Comparison of ENCODE assay signal across 27 cellular contexts in genomic region chr11:117290809-117291396, GRCh38. TPM values are rescaled to one million over a fixed set of nuclear protein-coding genes. Genes with fewer than 3 reads are reported as not detected.
A peak's percentile ranks its signal among the peaks of the same experiment; 100 is the strongest.
DNase-seq lines count a peak whose midpoint lies in the region; ATAC-seq, FAIRE-seq and TF ChIP-seq lines count a peak whose summit lies in the region.
"Had no signal": no experiment of that assay in that cellular context is flagged by ENCODE, and none has a peak within 500 bp of the region (broad histone marks: within the 10 kb centered on the region; RNA-seq: fewer than 3 reads in every experiment).

TSS of gene BACE1-AS (plus strand) at chr11:117291346.

- BruUV-seq in IMR-90 (replicated peaks; lab: Mats Ljungman, UMichigan): no TSS peak

- dilution Hi-C loops in IMR-90 (cut with HindIII; ENCODE audit: low sequenced_read_pairs, unreplicated experiment): no loop called here

- H2BK120ac ChIP-seq in IMR-90 (ENCODE audit: low read depth, low read length): no peak within 1 kb of the TSS

- H3K36me3 ChIP-seq in IMR-90 (ENCODE audit: control insufficient read depth, insufficient read depth, low read length) (peaks cover 53% of the 10 kb centered on the region), pancreas (peaks cover 0 to 13% (median 6%) of the 10 kb centered on the region in 3 donors), H7 (replicated peaks; ENCODE audit: control insufficient read depth, insufficient read depth, low read length) (peaks cover 12% of the 10 kb centered on the region)

- H3K27me3 Mint-ChIP-seq in CD14-positive monocyte (ENCODE audit: low read depth in 3 of 3) (peaks cover 0 to 4% (median 2%) of the 10 kb centered on the region in 3 donors), endothelial cell (ENCODE audit: unreplicated experiment) (peaks cover 2% of the 10 kb centered on the region)
- H3K27me3 Mint-ChIP-seq in T-helper 2 cell treated with Interferon-gamma antibody and Interleukin-4, amounts not matched to agents 5 μg/mL and 100 μg/mL, for 36 hours (ENCODE audit: low read depth): no peaks in the 10 kb centered on the region
- H3K27me3 Mint-ChIP-seq: activated naive CD8-positive, alpha-beta T cell treated with anti-CD3 and anti-CD28 coated beads, Interleukin-2, amount 50 U/mL, for 24 hours; IgD-negative memory B cell; T-helper 17 cell had no signal

- H3K14ac ChIP-seq in IMR-90 (replicated peaks; ENCODE audit: low read depth, low read length): no peak within 1 kb of the TSS

- peaks cover 10% of the 10 kb centered on the region for H3K9me1 ChIP-seq in IMR-90 (ENCODE audit: insufficient read depth, low read length)

- no peak within 1 kb of the TSS for H3K23ac ChIP-seq in IMR-90 (ENCODE audit: low read depth, low read length)

- TF ChIP-seq POLR2A in IMR-90 (IDR thresholded peaks at IDR 0.05; ENCODE audit: low read depth, low read length): no peak

- TF ChIP-seq RAD21 in IMR-90 (IDR thresholded peaks at IDR 0.05; ENCODE audit: low read length): no peak

- no peak for DNase-seq in CD14-positive monocyte (ENCODE audit: low spot score)
- no peak for DNase-seq in IMR-90
- no peak for DNase-seq in endothelial cell (ENCODE audit: low spot score)
- peak in 4 of 6 donors; percentile 61 to 80 (median 65) for DNase-seq in pancreas
- DNase-seq in H7: no peak
- DNase-seq in NCI-H2227 treated with DMSO at 0.1 percent for 48 hours (lab: John Stamatoyannopoulos, UW): no peak
- DNase-seq in T-helper 2 cell treated with Interferon-gamma antibody and Interleukin-4, amounts not matched to agents 5 μg/mL and 100 μg/mL, for 36 hours (ENCODE audit: low spot score): no peak
- DNase-seq: activated naive CD8-positive, alpha-beta T cell treated with anti-CD3 and anti-CD28 coated beads, Interleukin-2, amount 50 U/mL, for 24 hours; brain microvascular endothelial cell; cortex of kidney; HCEC 1CT; heart left ventricle; NCI-H1417; NCI-H2107; NCI-H510A treated with DMSO at 0.1 percent for 48 hours; spleen; stimulated activated CD4-positive, alpha-beta T cell treated with anti-CD3 and anti-CD28 coated beads, Interleukin-4, amount 100 ng/mL, for 1 hour; stimulated activated naive CD4-positive, alpha-beta T cell treated with Interleukin-2 at 50 U/mL for 16 hours; T-helper 17 cell; tibial artery had no signal

- H3K4me1 Mint-ChIP-seq in CD14-positive monocyte: peaks cover 6% of the 10 kb centered on the region
- peaks cover 4% of the 10 kb centered on the region for H3K4me1 Mint-ChIP-seq in endothelial cell (ENCODE audit: unreplicated experiment)
- peaks cover 3% of the 10 kb centered on the region for H3K4me1 Mint-ChIP-seq in T-helper 2 cell treated with Interferon-gamma antibody and Interleukin-4, amounts not matched to agents 5 μg/mL and 100 μg/mL, for 36 hours (ENCODE audit: low read depth)
- H3K4me1 Mint-ChIP-seq: activated naive CD8-positive, alpha-beta T cell treated with anti-CD3 and anti-CD28 coated beads, Interleukin-2, amount 50 U/mL, for 24 hours; nephron had no signal

- WGBS in IMR-90 (ENCODE audit: extremely low coverage in 2 of 2, insufficient read length in 1 of 2), 2 experiments: 83% methylated on average over 1 of the region's 8 CpGs; no CpG with 5 or more reads in 1 of the 2 experiments
- WGBS in pancreas, 2 donors: 48 to 54% methylated on average over 8 of the region's 8 CpGs

- H2AFZ ChIP-seq in IMR-90 (replicated peaks; ENCODE audit: low read length, poor library complexity): no peak within 1 kb of the TSS

- H2BK15ac ChIP-seq in IMR-90 (ENCODE audit: low read depth, low read length): no peak within 1 kb of the TSS

- H3K4me2 ChIP-seq in IMR-90 (ENCODE audit: low read depth, low read length): no peak within 1 kb of the TSS
- H3K4me2 ChIP-seq: BLaER1 treated with 17β-estradiol and CSF1 and Interleukin-3, amounts not matched to agents 10 nM and 100 nM had no signal

- H2AK9ac ChIP-seq in IMR-90 (replicated peaks; ENCODE audit: low read depth, low read length, poor library complexity): peak within 1 kb of the TSS; percentile 22

- no peak within 1 kb of the TSS for H4K5ac ChIP-seq in IMR-90 (ENCODE audit: low read depth, low read length)

- H3K27me3 ChIP-seq in IMR-90 (ENCODE audit: control insufficient read depth, insufficient read depth, low read length) (no peaks in the 10 kb centered on the region), pancreas (no peaks in the 10 kb centered on the region), H7 (ENCODE audit: control insufficient read depth, insufficient read depth, low read length) (no peaks in the 10 kb centered on the region)
- H3K27me3 ChIP-seq: BLaER1 treated with 17β-estradiol and CSF1 and Interleukin-3, amounts not matched to agents 10 nM and 100 nM; brain microvascular endothelial cell; heart left ventricle; spleen; tibial artery had no signal

- H3K56ac ChIP-seq in IMR-90 (ENCODE audit: extremely low read depth, insufficient read depth, low read length): no peak within 1 kb of the TSS

- H3K9ac ChIP-seq in IMR-90 (ENCODE audit: low read depth, low read length): no peak within 1 kb of the TSS
- H3K9ac ChIP-seq: BLaER1 treated with 17β-estradiol and CSF1 and Interleukin-3, amounts not matched to agents 10 nM and 100 nM had no signal

- H3K18ac ChIP-seq in IMR-90 (ENCODE audit: low read depth, low read length): no peak within 1 kb of the TSS

- no peak within 1 kb of the TSS for H3K4me3 ChIP-seq in IMR-90 (ENCODE audit: insufficient read depth, low read depth, low read length)
- H3K4me3 ChIP-seq in pancreas: no peak within 1 kb of the TSS
- no peak within 1 kb of the TSS for H3K4me3 ChIP-seq in H7 (ENCODE audit: insufficient read depth, low read depth, low read length)
- H3K4me3 ChIP-seq: BLaER1 treated with 17β-estradiol and CSF1 and Interleukin-3, amounts not matched to agents 10 nM and 100 nM; heart left ventricle; spleen; tibial artery had no signal

- peak within 1 kb of the TSS in 4 of 7 donors; percentile 5 to 57 (median 33) for H3K27ac Mint-ChIP-seq in CD14-positive monocyte
- no peak within 1 kb of the TSS for H3K27ac Mint-ChIP-seq in endothelial cell (ENCODE audit: unreplicated experiment)
- H3K27ac Mint-ChIP-seq in T-helper 2 cell treated with Interferon-gamma antibody and Interleukin-4, amounts not matched to agents 5 μg/mL and 100 μg/mL, for 36 hours: no peak within 1 kb of the TSS
- H3K27ac Mint-ChIP-seq: activated naive CD8-positive, alpha-beta T cell treated with anti-CD3 and anti-CD28 coated beads, Interleukin-2, amount 50 U/mL, for 24 hours; IgD-negative memory B cell; nephron had no signal

- H3K4ac ChIP-seq in IMR-90 (ENCODE audit: low read depth, low read length): no peak within 1 kb of the TSS

- no peak within 1 kb of the TSS for H4K91ac ChIP-seq in IMR-90 (ENCODE audit: insufficient read depth, low read depth, low read length)

- no peak within 1 kb of the TSS for H3K27ac ChIP-seq in IMR-90 (ENCODE audit: insufficient read depth, low read length)
- H3K27ac ChIP-seq in pancreas: peak within 1 kb of the TSS in 2 of 4 donors; percentile 44 to 45
- H3K27ac ChIP-seq: BLaER1 treated with 17β-estradiol and CSF1 and Interleukin-3, amounts not matched to agents 10 nM and 100 nM; brain microvascular endothelial cell; heart left ventricle; spleen; tibial artery; VCaP had no signal

- H3K9me3 Mint-ChIP-seq in CD14-positive monocyte: no peaks in the 10 kb centered on the region
- H3K9me3 Mint-ChIP-seq in endothelial cell (ENCODE audit: unreplicated experiment): no peaks in the 10 kb centered on the region
- no peaks in the 10 kb centered on the region for H3K9me3 Mint-ChIP-seq in T-helper 2 cell treated with Interferon-gamma antibody and Interleukin-4, amounts not matched to agents 5 μg/mL and 100 μg/mL, for 36 hours
- H3K9me3 Mint-ChIP-seq: activated naive CD8-positive, alpha-beta T cell treated with anti-CD3 and anti-CD28 coated beads, Interleukin-2, amount 50 U/mL, for 24 hours; IgD-negative memory B cell; nephron had no signal

- CTCF ChIA-PET in IMR-90 (lab: Yijun Ruan, JAX): no interaction called here

- H3K79me1 ChIP-seq in IMR-90 (ENCODE audit: low read depth in 1 of 2, low read length in 2 of 2): no peaks in the 10 kb centered on the region

- H4K20me1 ChIP-seq in IMR-90 (ENCODE audit: insufficient read depth, low read length): no peaks in the 10 kb centered on the region

- no peak within 1 kb of the TSS for H4K8ac ChIP-seq in IMR-90 (ENCODE audit: low read depth in 2 of 2, low read length in 2 of 2)

- H3K9me3 ChIP-seq in IMR-90 (ENCODE audit: control insufficient read depth, insufficient read depth, low read length) (no peaks in the 10 kb centered on the region), pancreas (no peaks in the 10 kb centered on the region)
- H3K9me3 ChIP-seq: BLaER1 treated with 17β-estradiol and CSF1 and Interleukin-3, amounts not matched to agents 10 nM and 100 nM; heart left ventricle; spleen; tibial artery had no signal

- H3K4me1 ChIP-seq in IMR-90 (ENCODE audit: control insufficient read depth, insufficient read depth, low read length) (no peaks in the 10 kb centered on the region), pancreas (peaks cover 9 to 26% (median 26%) of the 10 kb centered on the region in 3 donors)
- H3K4me1 ChIP-seq: heart left ventricle, spleen, tibial artery had no signal

- intact Hi-C loops in CD14-positive monocyte (cut with micrococcal nuclease): no loop called here
- intact Hi-C loops in IMR-90 (cut with micrococcal nuclease): no loop called here
- intact Hi-C loops in pancreas (cut with DNase I): no loop called here

- no peak within 1 kb of the TSS for H2BK20ac ChIP-seq in IMR-90 (ENCODE audit: low read depth, low read length)

- H3K4me3 Mint-ChIP-seq in CD14-positive monocyte (no peak within 1 kb of the TSS), endothelial cell (ENCODE audit: unreplicated experiment) (no peak within 1 kb of the TSS)
- no peak within 1 kb of the TSS for H3K4me3 Mint-ChIP-seq in T-helper 2 cell treated with Interferon-gamma antibody and Interleukin-4, amounts not matched to agents 5 μg/mL and 100 μg/mL, for 36 hours
- H3K4me3 Mint-ChIP-seq: activated naive CD8-positive, alpha-beta T cell treated with anti-CD3 and anti-CD28 coated beads, Interleukin-2, amount 50 U/mL, for 24 hours; IgD-negative memory B cell; nephron; T-helper 17 cell had no signal

- no peak within 1 kb of the TSS for H2AK5ac ChIP-seq in IMR-90 (ENCODE audit: low read depth, low read length)

- peaks cover 69 to 73% of the 10 kb centered on the region in 2 donors for H3K36me3 Mint-ChIP-seq in CD14-positive monocyte
- peaks cover 33% of the 10 kb centered on the region for H3K36me3 Mint-ChIP-seq in endothelial cell (ENCODE audit: low read depth, unreplicated experiment)
- H3K36me3 Mint-ChIP-seq in T-helper 2 cell treated with Interferon-gamma antibody and Interleukin-4, amounts not matched to agents 5 μg/mL and 100 μg/mL, for 36 hours (ENCODE audit: low read depth): peaks cover 2% of the 10 kb centered on the region

- no peak for TF ChIP-seq CTCF in CD14-positive monocyte (IDR thresholded peaks at IDR 0.05)
- TF ChIP-seq CTCF in IMR-90 (conservative IDR thresholded peaks at IDR 0.05; ENCODE audit: low read depth, low read length): no peak
- TF ChIP-seq CTCF in endothelial cell (IDR thresholded peaks at IDR 0.05; ENCODE audit: unreplicated experiment): no peak
- TF ChIP-seq CTCF in pancreas (IDR thresholded peaks at IDR 0.05): no peak

- no peak within 1 kb of the TSS for H2BK5ac ChIP-seq in IMR-90 (ENCODE audit: low read depth, low read length, poor library complexity, severe bottlenecking)

- no peak for FAIRE-seq in pancreas (lab: Jason Lieb, UNC)
- FAIRE-seq: GM18507 had no signal

- POLR2A ChIA-PET in IMR-90 (lab: Charles Lee; ENCODE audit: unreplicated experiment): no interaction called here

- ATAC-seq in IMR-90 (ENCODE audit: low read depth): no peak
- ATAC-seq in pancreas: peak; percentile 70 to 72 (median 71)
- no peak for ATAC-seq in GM21390 (IDR thresholded peaks at IDR 0.05; ENCODE audit: unreplicated experiment)
- ATAC-seq: activated naive CD8-positive, alpha-beta T cell treated with anti-CD3 and anti-CD28 coated beads, Interleukin-2, amount 50 U/mL, for 24 hours; left lobe of liver; T-helper 17 cell had no signal

- in situ Hi-C loops in IMR-90 (cut with MboI; ENCODE audit: low sequenced_read_pairs): no loop called here

RNA-seq across cellular contexts. Expression of gene BACE1-AS, which starts in this region (rescaled TPM):
- polyA plus RNA-seq in CD14-positive monocyte: not detected
- total RNA-seq in IMR-90 (2012; rRNA removed): 2.5 and 2.7 TPM in 2 replicates
- 2.4 and 2.9 TPM in 2 replicates for polyA plus RNA-seq in IMR-90 (2012; rRNA removed)
- 0.60 and 0.93 TPM in 2 replicates for polyA plus RNA-seq in IMR-90 (2012; cell fraction: cytosol; rRNA removed)
- 3.3 and 9.6 TPM in 2 replicates for polyA plus RNA-seq in IMR-90 (2012; cell fraction: nucleus; rRNA removed; ENCODE audit: low replicate concordance)
- 10.2 TPM for total RNA-seq in endothelial cell (ENCODE audit: unreplicated experiment)
- total RNA-seq in pancreas: 1 to 10 TPM; 2.8 to 5.0 (median 4.0) TPM
- polyA plus RNA-seq in pancreas: 1 to 10 TPM; 7.6 to 9.1 TPM
- total RNA-seq in H7 (2014; rRNA removed; shearing (Covaris generic)): 5.1 and 9.1 TPM in 2 replicates

Comparison
In these comparisons a context has a peak if more than half of its experiments do, and no peak if none do; other contexts are left out.
1. DNase-seq: peak in pancreas (4 of 6); none in CD14-positive monocyte (single experiment), IMR-90 (single experiment), endothelial cell (single experiment), H7 (single experiment), NCI-H2227 treated with DMSO at 0.1 percent for 48 hours (single experiment) and T-helper 2 cell treated with Interferon-gamma antibody and Interleukin-4, amounts not matched to agents 5 μg/mL and 100 μg/mL, for 36 hours (single experiment).
2. H3K27ac Mint-ChIP-seq: peak in CD14-positive monocyte (4 of 7); none in endothelial cell (single experiment) and T-helper 2 cell treated with Interferon-gamma antibody and Interleukin-4, amounts not matched to agents 5 μg/mL and 100 μg/mL, for 36 hours (single experiment).
3. ATAC-seq: peak in pancreas (4 of 4); none in IMR-90 (single experiment) and GM21390 (single experiment).